ENCODE assay signal across 18 cellular contexts in the genomic region with DNA sequence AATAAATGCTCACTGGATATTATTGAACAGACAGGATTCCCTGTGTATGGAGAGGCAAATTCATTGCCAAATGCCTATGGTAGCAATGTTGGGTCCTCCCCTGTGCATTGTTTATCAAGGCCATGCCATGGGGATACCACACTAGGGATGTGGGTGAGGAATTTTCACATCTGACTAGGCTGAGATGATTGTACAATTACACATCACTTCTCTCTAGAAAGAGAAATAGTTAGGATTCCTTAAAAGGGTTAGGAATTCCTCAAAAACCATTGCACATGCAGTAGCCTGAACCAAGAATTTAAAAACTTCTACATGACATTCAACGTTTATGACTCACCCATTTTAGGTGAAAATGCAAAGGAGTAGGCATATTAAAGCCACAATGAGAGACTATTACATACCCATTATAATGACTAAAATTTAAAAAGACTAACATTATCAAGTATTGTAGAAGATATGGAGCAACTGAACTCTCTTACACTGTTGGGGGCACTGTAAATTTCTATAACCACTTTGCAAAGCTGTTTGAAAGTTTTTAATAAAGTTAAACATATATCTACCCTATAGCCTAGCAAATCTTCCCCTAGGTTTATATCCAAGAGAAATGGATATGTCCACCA.
DNase-seq lines count a peak whose midpoint lies in the region; TF ChIP-seq lines count a peak whose summit lies in the region.
"Had no signal": no experiment of that assay in that cellular context is flagged by ENCODE, and none has a peak within 500 bp of the region (broad histone marks: within the 10 kb centered on the region; RNA-seq: fewer than 3 reads in every experiment).

No MANE protein-coding gene starts in this region.

- BruUV-seq in MCF 10A (replicated peaks; lab: Mats Ljungman, UMichigan), result no TSS peak

- H3K27ac ChIP-seq in breast epithelium (no peak overlapping the region), RWPE1 (no peak overlapping the region), fibroblast of lung (ENCODE audit: insufficient read depth, low read length) (no peak overlapping the region), smooth muscle cell (ENCODE audit: low read depth) (peak overlapping the region; percentile 27)
- H3K27ac ChIP-seq: coronary artery, neutrophil, Peyer's patch had no signal

- no peak for TF ChIP-seq POLR2A in breast epithelium (IDR thresholded peaks at IDR 0.05)

- POLR2A ChIA-PET in MCF 10A (lab: Yijun Ruan, JAX), result interaction anchor here (0.7 kb wide), 1 partner anchor 14 kb away, joined by 3 read pairs; no protein-coding TSS in a partner anchor
- POLR2A ChIA-PET in RWPE1 (lab: Yijun Ruan, JAX; ENCODE audit: low non-redundant PET), result no interaction called here

- intact Hi-C loops in MCF 10A (cut with micrococcal nuclease) (no loop called here), breast epithelium (cut with DNase I; ENCODE audit: low total_unique reads) (no loop called here)

- H3K9me3 Mint-ChIP-seq in MCF 10A (ENCODE audit: unreplicated experiment), result no peaks in the 10 kb centered on the region
- H3K9me3 Mint-ChIP-seq: stimulated activated effector memory CD8-positive, alpha-beta T cell treated with anti-CD3 and anti-CD28 coated beads, Interleukin-12 subunit alpha, Interleukin-12 subunit beta, amount 100 ng/mL, for 72 hours had no signal

- no peaks in the 10 kb centered on the region for H4K20me1 ChIP-seq in fibroblast of lung (ENCODE audit: control insufficient read depth, extremely low read depth, insufficient read depth, low read length)
- H4K20me1 ChIP-seq in smooth muscle cell (ENCODE audit: low read depth), result no peaks in the 10 kb centered on the region

- H3K4me3 ChIP-seq in breast epithelium, result no peak overlapping the region
- no peak overlapping the region for H3K4me3 ChIP-seq in fibroblast of lung (replicated peaks in 1 of 4; ENCODE audit: control extremely low read depth in 1 of 4, insufficient read depth in 1 of 4, low read depth in 3 of 4, low read length in 4 of 4)
- H3K4me3 ChIP-seq in smooth muscle cell, result no peak overlapping the region
- H3K4me3 ChIP-seq: coronary artery, Peyer's patch had no signal

- TF ChIP-seq CTCF in MCF 10A (IDR thresholded peaks at IDR 0.05; ENCODE audit: unreplicated experiment) (no peak), breast epithelium (IDR thresholded peaks at IDR 0.05) (no peak), RWPE1 (conservative IDR thresholded peaks at IDR 0.05; ENCODE audit: low read depth) (no peak), fibroblast of lung (conservative IDR thresholded peaks at IDR 0.05 in 1 of 2, IDR thresholded peaks at IDR 0.05 in 1 of 2; ENCODE audit: low read depth in 1 of 2, low read length in 2 of 2) (no peak), smooth muscle cell (IDR thresholded peaks at IDR 0.05; ENCODE audit: borderline replicate concordance, insufficient read depth, poor library complexity, severe bottlenecking) (no peak)

- H3K27ac Mint-ChIP-seq in MCF 10A (ENCODE audit: low read depth, unreplicated experiment), result no peak overlapping the region
- H3K27ac Mint-ChIP-seq: activated T-cell treated with anti-CD3 and anti-CD28 coated beads, Interleukin-2, amount 50 U/mL, for 24 hours; IgD-negative memory B cell; memory B cell; stimulated activated effector memory CD8-positive, alpha-beta T cell treated with anti-CD3 and anti-CD28 coated beads, Interleukin-12 subunit alpha, Interleukin-12 subunit beta, amount 100 ng/mL, for 72 hours had no signal

- no peak overlapping the region for H2AFZ ChIP-seq in fibroblast of lung (ENCODE audit: low read length)
- no peak overlapping the region for H2AFZ ChIP-seq in smooth muscle cell (ENCODE audit: low read depth)

- H3K4me2 ChIP-seq in fibroblast of lung (ENCODE audit: extremely low read depth, insufficient read depth, low read length) (no peak overlapping the region), smooth muscle cell (no peak overlapping the region)

- H3K4me1 ChIP-seq in breast epithelium (no peaks in the 10 kb centered on the region), fibroblast of lung (ENCODE audit: control insufficient read depth, extremely low read depth, insufficient read depth, low read length) (no peaks in the 10 kb centered on the region), smooth muscle cell (ENCODE audit: low read depth) (no peaks in the 10 kb centered on the region)

- H3K9me3 ChIP-seq in breast epithelium (no peaks in the 10 kb centered on the region), fibroblast of lung (ENCODE audit: control insufficient read depth, insufficient read depth, low read depth, low read length) (no peaks in the 10 kb centered on the region), smooth muscle cell (replicated peaks; ENCODE audit: low read depth) (no peaks in the 10 kb centered on the region)
- H3K9me3 ChIP-seq: neutrophil, Peyer's patch had no signal

- H3K36me3 ChIP-seq in breast epithelium, result no peaks in the 10 kb centered on the region
- H3K36me3 ChIP-seq in fibroblast of lung (ENCODE audit: control insufficient read depth, insufficient read depth, low read length), result no peaks in the 10 kb centered on the region
- H3K36me3 ChIP-seq in smooth muscle cell (ENCODE audit: low read depth), result no peaks in the 10 kb centered on the region
- H3K36me3 ChIP-seq: neutrophil, Peyer's patch had no signal

- no peak overlapping the region for H3K4me3 Mint-ChIP-seq in MCF 10A (ENCODE audit: unreplicated experiment)
- H3K4me3 Mint-ChIP-seq: activated T-cell treated with anti-CD3 and anti-CD28 coated beads, Interleukin-2, amount 50 U/mL, for 24 hours; IgD-negative memory B cell; memory B cell; stimulated activated effector memory CD8-positive, alpha-beta T cell treated with anti-CD3 and anti-CD28 coated beads, Interleukin-12 subunit alpha, Interleukin-12 subunit beta, amount 100 ng/mL, for 72 hours had no signal

- H3K27me3 ChIP-seq in breast epithelium (no peaks in the 10 kb centered on the region), fibroblast of lung (ENCODE audit: control insufficient read depth, insufficient read depth, low read length) (no peaks in the 10 kb centered on the region), smooth muscle cell (ENCODE audit: low read depth) (no peaks in the 10 kb centered on the region)
- H3K27me3 ChIP-seq: neutrophil, Peyer's patch had no signal

- no peaks in the 10 kb centered on the region for H3K27me3 Mint-ChIP-seq in MCF 10A (ENCODE audit: insufficient read depth, unreplicated experiment)
- H3K27me3 Mint-ChIP-seq: activated T-cell treated with anti-CD3 and anti-CD28 coated beads, Interleukin-2, amount 50 U/mL, for 24 hours had no signal

- H3F3A ChIP-seq in smooth muscle cell (ENCODE audit: low read depth), result no peaks in the 10 kb centered on the region

- peaks cover 19% of the 10 kb centered on the region for H3K4me1 Mint-ChIP-seq in MCF 10A (ENCODE audit: insufficient read depth, unreplicated experiment)
- H3K4me1 Mint-ChIP-seq: IgD-negative memory B cell; memory B cell; stimulated activated effector memory CD8-positive, alpha-beta T cell treated with anti-CD3 and anti-CD28 coated beads, Interleukin-12 subunit alpha, Interleukin-12 subunit beta, amount 100 ng/mL, for 72 hours had no signal

- 67% methylated on average over 1 of the region's 1 CpG for WGBS in smooth muscle cell (ENCODE audit: low lambda C conversion rate)

- no peaks in the 10 kb centered on the region for H3K79me2 ChIP-seq in fibroblast of lung (ENCODE audit: control insufficient read depth, insufficient read depth, low read length)
- H3K79me2 ChIP-seq in smooth muscle cell (ENCODE audit: low read depth), result no peaks in the 10 kb centered on the region

- DNase-seq in MCF 10A (ENCODE audit: unreplicated experiment), result peak; percentile 28
- no peak for DNase-seq in breast epithelium (ENCODE audit: low spot score in 2 of 2)
- peak; percentile 46 for DNase-seq in RWPE1 (ENCODE audit: low spot score)
- peak; percentile 17 to 66 for DNase-seq in fibroblast of lung (ENCODE audit: low read depth in 2 of 2)
- DNase-seq in smooth muscle cell (lab: John Stamatoyannopoulos, UW; ENCODE audit: unreplicated experiment), result no peak
- DNase-seq in activated CD8-positive, alpha-beta memory T cell treated with anti-CD3 and anti-CD28 coated beads, Interleukin-2, amount 50 U/mL, for 48 hours, result no peak
- no peak for DNase-seq in NCI-H2196 treated with DMSO at 0.1 percent for 48 hours (lab: John Stamatoyannopoulos, UW; ENCODE audit: unreplicated experiment)
- no peak for DNase-seq in SHP77 treated with DMSO at 0.1 percent for 48 hours (lab: John Stamatoyannopoulos, UW)
- DNase-seq: activated CD4-positive, alpha-beta T cell treated with anti-CD3 and anti-CD28 coated beads for 48 hours; activated T-cell treated with anti-CD3 and anti-CD28 coated beads, Interleukin-2, amount 50 U/mL, for 24 hours; NCI-H1105; NCI-H524 treated with DMSO at 0.1 percent for 48 hours; Peyer's patch had no signal

- H3K36me3 Mint-ChIP-seq in MCF 10A (ENCODE audit: insufficient read depth, unreplicated experiment), result no peaks in the 10 kb centered on the region
- H3K36me3 Mint-ChIP-seq: IgD-negative memory B cell; memory B cell; stimulated activated effector memory CD8-positive, alpha-beta T cell treated with anti-CD3 and anti-CD28 coated beads, Interleukin-12 subunit alpha, Interleukin-12 subunit beta, amount 100 ng/mL, for 72 hours had no signal

- H3K9ac ChIP-seq in fibroblast of lung (ENCODE audit: insufficient read depth, low read length), result no peak overlapping the region
- H3K9ac ChIP-seq in smooth muscle cell (ENCODE audit: low read depth), result no peak overlapping the region

- CTCF ChIA-PET in MCF 10A (lab: Yijun Ruan, JAX) (no interaction called here), RWPE1 (lab: Yijun Ruan, JAX) (no interaction called here)

Comparison
In these comparisons a context has a peak if more than half of its experiments do, and no peak if none do; other contexts are left out.
1. DNase-seq: peak in MCF 10A (single experiment), RWPE1 (single experiment) and fibroblast of lung (2 of 2); none in breast epithelium (0 of 2), smooth muscle cell (single experiment), activated CD8-positive, alpha-beta memory T cell treated with anti-CD3 and anti-CD28 coated beads, Interleukin-2, amount 50 U/mL, for 48 hours (single experiment), NCI-H2196 treated with DMSO at 0.1 percent for 48 hours (single experiment) and SHP77 treated with DMSO at 0.1 percent for 48 hours (single experiment).